ENCODE assay signal across 1 cellular context in genomic region chr2:62999905-63000304, GRCh38.
TF ChIP-seq lines count a peak whose summit lies in the region.

No MANE protein-coding gene starts in this region.

TF ChIP-seq in GM23338, 12 proteins besides CTCF, POLR2A, EP300 and RAD21 (continued from another document):
- TF ChIP-seq ZNF462 (CRISPR knock-in tag; IDR thresholded peaks at IDR 0.05): no peak
- TF ChIP-seq NANOG (IDR thresholded peaks at IDR 0.05; ENCODE audit: borderline replicate concordance): no peak
- TF ChIP-seq ZNF114 (CRISPR knock-in tag; IDR thresholded peaks at IDR 0.05): no peak
- TF ChIP-seq JUNB (IDR thresholded peaks at IDR 0.05; ENCODE audit: unreplicated experiment): no peak
- no peak for TF ChIP-seq ZNF331 (CRISPR knock-in tag; IDR thresholded peaks at IDR 0.05; ENCODE audit: low read depth)
- TF ChIP-seq REST (IDR thresholded peaks at IDR 0.05; ENCODE audit: unreplicated experiment): no peak
TF ChIP-seq in GM23338: peak in this region for 0.
